Comparison of ENCODE assay signal across 1 cellular context in the genomic region with DNA sequence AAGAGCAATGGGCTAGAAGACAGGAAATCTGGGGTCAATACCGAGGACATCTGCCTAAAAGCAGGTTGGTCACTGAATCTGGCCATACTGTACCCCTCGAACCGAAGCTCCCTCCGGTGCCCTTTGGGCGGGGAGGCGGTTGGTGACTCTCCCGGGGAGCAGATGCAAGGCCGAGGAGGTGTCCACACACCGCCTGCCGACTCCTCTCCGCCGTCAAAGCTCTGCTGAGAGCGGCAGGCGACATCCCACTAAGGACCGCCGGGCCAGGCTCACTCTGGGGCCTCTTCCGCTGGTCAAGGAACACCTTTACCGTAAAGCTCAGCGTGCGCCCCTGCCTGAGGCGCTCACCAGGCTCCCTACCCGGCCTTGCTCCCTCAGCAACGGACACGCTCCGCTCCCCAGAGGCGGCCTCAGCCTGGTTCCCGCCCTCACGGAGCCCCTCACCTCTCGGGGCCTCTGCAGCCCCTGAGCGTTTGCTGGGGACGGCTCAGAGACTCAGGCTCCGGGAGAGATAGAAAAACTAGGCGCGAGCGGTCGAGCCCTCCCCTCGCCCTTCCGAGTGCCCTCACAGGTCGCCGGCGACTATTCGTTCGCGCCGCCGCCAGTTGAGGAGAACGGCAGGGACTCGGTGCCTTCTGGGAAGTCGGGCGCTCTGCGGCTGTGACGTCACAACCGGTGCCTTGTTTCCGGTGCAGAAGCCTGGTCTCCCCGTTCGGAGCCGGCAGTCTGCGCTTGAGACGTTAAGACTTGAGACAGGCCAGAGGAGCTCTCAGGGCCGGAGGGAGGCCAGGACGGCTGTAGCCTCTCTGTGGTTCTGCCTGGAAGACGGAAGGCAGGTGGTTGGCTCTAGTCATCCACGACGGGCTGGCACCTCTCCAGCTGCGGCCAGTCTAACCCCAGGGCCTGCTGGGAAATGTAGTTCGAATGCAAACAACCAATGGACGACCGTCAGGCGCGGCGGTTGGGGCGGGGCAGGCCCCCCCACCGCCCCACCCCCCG.
A peak's percentile ranks its signal among the peaks of the same experiment; 100 is the strongest.
TF ChIP-seq lines count a peak whose summit lies in the region.

A gene with protein sequence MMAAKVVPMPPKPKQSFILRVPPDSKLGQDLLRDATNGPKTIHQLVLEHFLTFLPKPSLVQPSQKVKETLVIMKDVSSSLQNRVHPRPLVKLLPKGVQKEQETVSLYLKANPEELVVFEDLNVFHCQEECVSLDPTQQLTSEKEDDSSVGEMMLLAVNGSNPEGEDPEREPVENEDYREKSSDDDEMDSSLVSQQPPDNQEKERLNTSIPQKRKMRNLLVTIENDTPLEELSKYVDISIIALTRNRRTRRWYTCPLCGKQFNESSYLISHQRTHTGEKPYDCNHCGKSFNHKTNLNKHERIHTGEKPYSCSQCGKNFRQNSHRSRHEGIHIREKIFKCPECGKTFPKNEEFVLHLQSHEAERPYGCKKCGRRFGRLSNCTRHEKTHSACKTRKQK (minus strand): TSS at position 616 of the 999 bp plus-strand sequence. CDS start 1,403 bp downstream, outside the sequence.

TF ChIP-seq in HepG2, 621 proteins besides CTCF, POLR2A, EP300 and RAD21 (continued from another document):
- peak; percentile 80; the same call in 1 of the 2 replicates for TF ChIP-seq KIAA2018 (CRISPR knock-in tag; IDR thresholded peaks at IDR 0.05; ENCODE audit: borderline replicate concordance)
- peak; percentile 93 for TF ChIP-seq RBFOX2 (IDR thresholded peaks at IDR 0.05; ENCODE audit: low read depth, low read length)
- TF ChIP-seq, protein P1, sequence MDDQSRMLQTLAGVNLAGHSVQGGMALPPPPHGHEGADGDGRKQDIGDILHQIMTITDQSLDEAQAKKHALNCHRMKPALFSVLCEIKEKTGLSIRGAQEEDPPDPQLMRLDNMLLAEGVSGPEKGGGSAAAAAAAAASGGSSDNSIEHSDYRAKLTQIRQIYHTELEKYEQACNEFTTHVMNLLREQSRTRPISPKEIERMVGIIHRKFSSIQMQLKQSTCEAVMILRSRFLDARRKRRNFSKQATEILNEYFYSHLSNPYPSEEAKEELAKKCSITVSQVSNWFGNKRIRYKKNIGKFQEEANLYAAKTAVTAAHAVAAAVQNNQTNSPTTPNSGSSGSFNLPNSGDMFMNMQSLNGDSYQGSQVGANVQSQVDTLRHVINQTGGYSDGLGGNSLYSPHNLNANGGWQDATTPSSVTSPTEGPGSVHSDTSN (CRISPR knock-in tag; IDR thresholded peaks at IDR 0.05; ENCODE audit: borderline replicate concordance): peak; percentile 57; the same call in 1 of the 2 replicates
- TF ChIP-seq ZC3H13 (CRISPR knock-in tag; IDR thresholded peaks at IDR 0.05): no peak
- TF ChIP-seq TARDBP (CRISPR knock-in tag; IDR thresholded peaks at IDR 0.05): peak; percentile 64
- TF ChIP-seq ZNF382 (CRISPR knock-in tag; IDR thresholded peaks at IDR 0.05; ENCODE audit: borderline replicate concordance): no peak
- TF ChIP-seq ZBTB20 (CRISPR knock-in tag; IDR thresholded peaks at IDR 0.05; ENCODE audit: borderline replicate concordance, low read depth): peak; percentile 27; the same call in 1 of the 2 replicates
- peak; percentile 68; the same call in 1 of the 2 replicates for TF ChIP-seq MYC (CRISPR knock-in tag; IDR thresholded peaks at IDR 0.05; ENCODE audit: borderline replicate concordance)
- TF ChIP-seq, protein P2, sequence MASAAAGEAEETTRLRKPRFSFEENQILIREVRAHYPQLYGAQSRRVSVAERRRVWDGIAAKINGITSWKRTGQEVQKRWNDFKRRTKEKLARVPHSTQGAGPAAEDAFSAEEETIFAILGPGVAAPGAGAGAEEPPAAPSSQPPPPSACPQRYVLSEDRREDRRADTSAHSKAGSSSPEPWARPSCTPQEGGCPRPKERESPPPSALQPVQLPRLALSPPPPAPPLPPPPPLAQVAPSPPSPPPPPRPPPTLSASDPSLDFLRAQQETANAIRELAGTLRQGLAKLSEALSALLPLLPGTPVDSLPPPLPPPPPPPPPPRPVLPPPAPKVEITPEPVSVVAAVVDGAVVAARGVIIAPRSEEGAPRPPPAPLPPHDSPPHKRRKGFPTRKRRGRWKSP (CRISPR knock-in tag; IDR thresholded peaks at IDR 0.05): 0 out of 2 replicates have a peak, but pooled peaks have one; percentile 73
- TF ChIP-seq ZNF343 (CRISPR knock-in tag; IDR thresholded peaks at IDR 0.05): peak; percentile 58; the same call in 1 of the 2 replicates
